In genomic region chr14:24411468-24412454, GRCh38 we compare ENCODE assay signal across 1 cellular context.
TF ChIP-seq lines count a peak whose summit lies in the region.

No MANE protein-coding gene starts in this region.

TF ChIP-seq in IMR-90, 13 proteins besides CTCF, POLR2A, EP300 and RAD21:
- TF ChIP-seq CEBPB (IDR thresholded peaks at IDR 0.05; ENCODE audit: low read depth, low read length) = no peak
- peak; percentile 81 for TF ChIP-seq SMC3 (IDR thresholded peaks at IDR 0.05; ENCODE audit: low read depth, low read length)
